In the genomic region with DNA sequence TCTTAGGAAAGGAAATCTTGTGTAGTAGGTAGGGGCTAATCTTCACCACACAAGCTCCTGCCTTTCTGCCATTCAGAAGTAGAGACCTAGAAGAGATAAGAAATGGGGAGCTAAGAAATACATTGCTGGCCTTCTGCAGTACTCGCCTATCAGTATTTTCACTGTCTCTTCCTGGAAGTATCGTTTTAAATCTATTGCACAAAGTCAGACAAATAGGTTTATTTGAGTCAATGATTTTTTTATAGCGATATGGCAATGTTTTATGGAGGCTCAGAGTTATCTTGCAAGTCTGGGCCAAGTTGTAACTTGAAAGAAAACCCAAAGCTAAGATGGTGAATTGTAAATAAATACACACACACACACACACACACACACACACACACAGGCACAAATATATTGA, we compare ENCODE assay signal across 21 cellular contexts.
DNase-seq lines count a peak whose midpoint lies in the region; ATAC-seq and TF ChIP-seq lines count a peak whose summit lies in the region.
"Had no signal": no experiment of that assay in that cellular context is flagged by ENCODE, and none has a peak within 500 bp of the region (broad histone marks: within the 10 kb centered on the region; RNA-seq: fewer than 3 reads in every experiment).

No MANE protein-coding gene starts in this region.

- no peak overlapping the region for H3K4me3 Mint-ChIP-seq in nephron
- H3K4me3 Mint-ChIP-seq: CD4-positive, CD25-positive, alpha-beta regulatory T cell; CD8-positive, alpha-beta memory T cell had no signal

- peak overlapping the region; percentile 15; the same call in 1 of the 2 replicates for H3K4ac ChIP-seq in IMR-90 (ENCODE audit: low read depth, low read length)

- peak overlapping the region; percentile 22; the same call in 1 of the 2 replicates for H4K91ac ChIP-seq in IMR-90 (ENCODE audit: insufficient read depth, low read depth, low read length)

- H2BK120ac ChIP-seq in IMR-90 (ENCODE audit: low read depth, low read length) = peak overlapping the region; percentile 65

- DNase-seq in IMR-90 = no peak
- no peak for DNase-seq in colonic mucosa
- no peak for DNase-seq in HAP-1 (ENCODE audit: low spot score in 2 of 2)
- DNase-seq in NCI-H2029 treated with DMSO at 0.1 percent for 48 hours (lab: John Stamatoyannopoulos, UW) = no peak
- DNase-seq: ACHN; BE2C; C1 segment of cervical spinal cord; CD4-positive, CD25-positive, alpha-beta regulatory T cell; CD8-positive, alpha-beta memory T cell; COR-L47; DMS 273 treated with DMSO at 0.1 percent for 48 hours; DMS53; DND-41; EL; HCEC 1CT had no signal

- H3K14ac ChIP-seq in IMR-90 (replicated peaks; ENCODE audit: low read depth, low read length) = no peak overlapping the region; the same call in 1 of the 2 replicates

- H3K9ac ChIP-seq in IMR-90 (ENCODE audit: low read depth, low read length) (no peak overlapping the region), colonic mucosa (ENCODE audit: low read depth in 2 of 2, low read length in 2 of 2) (no peak overlapping the region)

- peak overlapping the region; percentile 36; the same call in 1 of the 3 replicates for H2BK15ac ChIP-seq in IMR-90 (ENCODE audit: low read depth, low read length)

- H3K56ac ChIP-seq in IMR-90 (ENCODE audit: extremely low read depth, insufficient read depth, low read length) = no peak overlapping the region

- H3K9me1 ChIP-seq in IMR-90 (ENCODE audit: insufficient read depth, low read length) = peaks cover 15% of the 10 kb centered on the region

- H3K27ac ChIP-seq in IMR-90 (ENCODE audit: insufficient read depth, low read length) (no peak overlapping the region), colonic mucosa (peak overlapping the region; percentile 58)
- H3K27ac ChIP-seq: HL-60 had no signal

- H2BK20ac ChIP-seq in IMR-90 (ENCODE audit: low read depth, low read length) = peak overlapping the region; percentile 62; the same call in 1 of the 2 replicates

- POLR2A ChIA-PET in IMR-90 (lab: Charles Lee; ENCODE audit: unreplicated experiment) = interaction anchor here (0.6 kb wide), 1 partner anchor 12 kb away, joined by 3 read pairs; no protein-coding TSS in a partner anchor

- peaks cover 49% of the 10 kb centered on the region for H3K4me1 Mint-ChIP-seq in nephron
- H3K4me1 Mint-ChIP-seq: CD4-positive, CD25-positive, alpha-beta regulatory T cell; CD8-positive, alpha-beta memory T cell had no signal

- H3K27me3 Mint-ChIP-seq in nephron (ENCODE audit: low read depth) = no peaks in the 10 kb centered on the region
- H3K27me3 Mint-ChIP-seq: CD4-positive, CD25-positive, alpha-beta regulatory T cell; CD8-positive, alpha-beta memory T cell had no signal

- WGBS in IMR-90 (ENCODE audit: extremely low coverage in 2 of 2, insufficient read length in 1 of 2), 2 experiments = 100% methylated on average over 1 of the region's 3 CpGs; no CpG with 5 or more reads in 1 of the 2 experiments

- TF ChIP-seq POLR2A in IMR-90 (IDR thresholded peaks at IDR 0.05; ENCODE audit: low read depth, low read length) = no peak

- no peaks in the 10 kb centered on the region for H3K9me3 ChIP-seq in IMR-90 (ENCODE audit: control insufficient read depth, insufficient read depth, low read length)
- H3K9me3 ChIP-seq in colonic mucosa = no peaks in the 10 kb centered on the region
- no peaks in the 10 kb centered on the region for H3K9me3 ChIP-seq in HAP-1
- H3K9me3 ChIP-seq: BE2C had no signal

- H3K4me3 ChIP-seq in IMR-90 (ENCODE audit: insufficient read depth, low read depth, low read length) (no peak overlapping the region), colonic mucosa (no peak overlapping the region), HAP-1 (no peak overlapping the region)
- H3K4me3 ChIP-seq: GM12878, K562 had no signal

- no peak overlapping the region for H2BK5ac ChIP-seq in IMR-90 (ENCODE audit: low read depth, low read length, poor library complexity, severe bottlenecking)

- H4K5ac ChIP-seq in IMR-90 (ENCODE audit: low read depth, low read length) = no peak overlapping the region

- peak overlapping the region; percentile 22 to 45 (median 30) for H3K27ac Mint-ChIP-seq in nephron
- H3K27ac Mint-ChIP-seq: CD4-positive, CD25-positive, alpha-beta regulatory T cell; CD8-positive, alpha-beta memory T cell had no signal

- dilution Hi-C loops in IMR-90 (cut with HindIII; ENCODE audit: low sequenced_read_pairs, unreplicated experiment) = no loop called here

- H3K27me3 ChIP-seq in IMR-90 (ENCODE audit: control insufficient read depth, insufficient read depth, low read length) (no peaks in the 10 kb centered on the region), colonic mucosa (no peaks in the 10 kb centered on the region), HAP-1 (ENCODE audit: low read depth) (no peaks in the 10 kb centered on the region)
- H3K27me3 ChIP-seq: BE2C had no signal

- no peak overlapping the region for H3K18ac ChIP-seq in IMR-90 (ENCODE audit: low read depth, low read length)

- peaks cover 12% of the 10 kb centered on the region for H3K36me3 Mint-ChIP-seq in nephron (ENCODE audit: low read depth)
- H3K36me3 Mint-ChIP-seq: CD4-positive, CD25-positive, alpha-beta regulatory T cell; CD8-positive, alpha-beta memory T cell had no signal

- no peaks in the 10 kb centered on the region for H3K9me3 Mint-ChIP-seq in nephron

- no TSS peak for BruUV-seq in IMR-90 (replicated peaks; lab: Mats Ljungman, UMichigan)

- in situ Hi-C loops in IMR-90 (cut with MboI; ENCODE audit: low sequenced_read_pairs) (no loop called here), HAP-1 (cut with MboI; ENCODE audit: low sequenced_read_pairs) (no loop called here)

- H3K4me1 ChIP-seq in IMR-90 (ENCODE audit: control insufficient read depth, insufficient read depth, low read length) (peaks cover 8% of the 10 kb centered on the region; the same call in 1 of the 2 replicates), colonic mucosa (peaks cover 5% of the 10 kb centered on the region), HAP-1 (no peaks in the 10 kb centered on the region)
- H3K4me1 ChIP-seq: BE2C had no signal

- CTCF ChIA-PET in IMR-90 (lab: Yijun Ruan, JAX) = no interaction called here

- TF ChIP-seq CTCF in IMR-90 (conservative IDR thresholded peaks at IDR 0.05; ENCODE audit: low read depth, low read length) (no peak), colonic mucosa (IDR thresholded peaks at IDR 0.05) (no peak), nephron (IDR thresholded peaks at IDR 0.05; ENCODE audit: unreplicated experiment in 3 of 3) (no peak)

- no peak overlapping the region for H2AFZ ChIP-seq in IMR-90 (replicated peaks; ENCODE audit: low read length, poor library complexity)

- H2AK9ac ChIP-seq in IMR-90 (replicated peaks; ENCODE audit: low read depth, low read length, poor library complexity) = no peak overlapping the region

- no peaks in the 10 kb centered on the region for H3K36me3 ChIP-seq in IMR-90 (ENCODE audit: control insufficient read depth, insufficient read depth, low read length)
- H3K36me3 ChIP-seq in colonic mucosa = no peaks in the 10 kb centered on the region
- H3K36me3 ChIP-seq in HAP-1 (replicated peaks) = no peaks in the 10 kb centered on the region
- H3K36me3 ChIP-seq: BE2C had no signal

- peaks cover 10% of the 10 kb centered on the region; the same call in 1 of the 2 replicates for H4K20me1 ChIP-seq in IMR-90 (ENCODE audit: insufficient read depth, low read length)

- ATAC-seq in IMR-90 (ENCODE audit: low read depth) (no peak), GM21447 (IDR thresholded peaks at IDR 0.05; ENCODE audit: unreplicated experiment) (no peak), HG02981 (IDR thresholded peaks at IDR 0.05; ENCODE audit: unreplicated experiment) (no peak)
- ATAC-seq: GM12878, K562 had no signal

- peak overlapping the region in 1 of 2 experiments; percentile 19; a peak in 1 of 4 replicates for H4K8ac ChIP-seq in IMR-90 (ENCODE audit: low read depth in 2 of 2, low read length in 2 of 2)

- H3K79me1 ChIP-seq in IMR-90 (ENCODE audit: low read depth in 1 of 2, low read length in 2 of 2) = peaks cover 19 to 67% of the 10 kb centered on the region in 2 experiments

- TF ChIP-seq RAD21 in IMR-90 (IDR thresholded peaks at IDR 0.05; ENCODE audit: low read length) = no peak

- no peak overlapping the region for H3K23ac ChIP-seq in IMR-90 (ENCODE audit: low read depth, low read length)

- H3K4me2 ChIP-seq in IMR-90 (ENCODE audit: low read depth, low read length) = no peak overlapping the region

- H2AK5ac ChIP-seq in IMR-90 (ENCODE audit: low read depth, low read length) = no peak overlapping the region

- intact Hi-C loops in IMR-90 (cut with micrococcal nuclease) = no loop called here
- intact Hi-C loops in colonic mucosa (cut with DNase I) = no loop called here

TF ChIP-seq in IMR-90, 13 proteins besides CTCF, POLR2A, EP300 and RAD21 (continues in another document):
- no peak for TF ChIP-seq BHLHE40 (IDR thresholded peaks at IDR 0.05; ENCODE audit: low read depth, low read length)
- TF ChIP-seq MAZ (IDR thresholded peaks at IDR 0.05; ENCODE audit: borderline replicate concordance, low read depth, low read length) = no peak
- no peak for TF ChIP-seq RFX5 (IDR thresholded peaks at IDR 0.05; ENCODE audit: low read depth, low read length)
- no peak for TF ChIP-seq MXI1 (IDR thresholded peaks at IDR 0.05; ENCODE audit: borderline replicate concordance, low read depth, low read length)
- no peak for TF ChIP-seq CEBPB (IDR thresholded peaks at IDR 0.05; ENCODE audit: low read depth, low read length)
- no peak for TF ChIP-seq CHD1 (IDR thresholded peaks at IDR 0.05; ENCODE audit: low read depth, low read length)
- TF ChIP-seq, protein P1, sequence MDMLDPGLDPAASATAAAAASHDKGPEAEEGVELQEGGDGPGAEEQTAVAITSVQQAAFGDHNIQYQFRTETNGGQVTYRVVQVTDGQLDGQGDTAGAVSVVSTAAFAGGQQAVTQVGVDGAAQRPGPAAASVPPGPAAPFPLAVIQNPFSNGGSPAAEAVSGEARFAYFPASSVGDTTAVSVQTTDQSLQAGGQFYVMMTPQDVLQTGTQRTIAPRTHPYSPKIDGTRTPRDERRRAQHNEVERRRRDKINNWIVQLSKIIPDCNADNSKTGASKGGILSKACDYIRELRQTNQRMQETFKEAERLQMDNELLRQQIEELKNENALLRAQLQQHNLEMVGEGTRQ (IDR thresholded peaks at IDR 0.05; ENCODE audit: low read depth, low read length) = no peak
- no peak for TF ChIP-seq SMC3 (IDR thresholded peaks at IDR 0.05; ENCODE audit: low read depth, low read length)
- TF ChIP-seq RCOR1 (IDR thresholded peaks at IDR 0.05; ENCODE audit: insufficient replicate concordance, low read length) = no peak
- no peak for TF ChIP-seq FOS (IDR thresholded peaks at IDR 0.05; ENCODE audit: low read depth, low read length)
- no peak for TF ChIP-seq MAFK (IDR thresholded peaks at IDR 0.05; ENCODE audit: low read depth, low read length)
